In the genomic region with DNA sequence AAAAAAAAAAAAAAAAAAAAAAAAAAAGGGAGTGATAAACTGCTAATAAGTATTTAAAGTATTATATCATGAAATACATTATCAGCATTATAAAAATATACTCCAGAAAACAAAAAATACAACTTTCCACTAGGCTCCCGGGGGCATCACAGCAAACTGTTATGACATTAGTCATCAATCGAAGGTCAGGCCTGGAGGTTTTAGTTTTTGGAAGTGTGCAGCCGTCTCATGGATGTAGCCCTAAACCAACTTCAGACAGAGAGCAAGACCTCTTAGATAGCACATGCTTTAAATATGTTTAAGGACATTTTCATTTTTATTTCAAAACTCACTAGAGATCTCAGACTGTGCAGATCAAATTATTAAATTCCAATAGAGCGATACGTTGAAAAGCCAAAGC, we compare ENCODE assay signal across 13 cellular contexts.
DNase-seq lines count a peak whose midpoint lies in the region; ATAC-seq, FAIRE-seq and TF ChIP-seq lines count a peak whose summit lies in the region.
"Had no signal": no experiment of that assay in that cellular context is flagged by ENCODE, and none has a peak within 500 bp of the region (broad histone marks: within the 10 kb centered on the region; RNA-seq: fewer than 3 reads in every experiment).

No MANE protein-coding gene starts in this region.

- H3K36me3 ChIP-seq in endothelial cell of umbilical vein (ENCODE audit: control insufficient read depth in 2 of 2, extremely low read depth in 1 of 2, insufficient read depth in 2 of 2, low read length in 2 of 2) (no peaks in the 10 kb centered on the region), osteoblast (ENCODE audit: insufficient read depth, low read length) (no peaks in the 10 kb centered on the region)

- ATAC-seq in HG02642 (IDR thresholded peaks at IDR 0.05; ENCODE audit: poor library complexity, unreplicated experiment) (no peak), HG03139 (IDR thresholded peaks at IDR 0.05; ENCODE audit: unreplicated experiment) (no peak)

- H3K9ac ChIP-seq in endothelial cell of umbilical vein (replicated peaks; ENCODE audit: extremely low read depth, insufficient read depth, low read length), result peak overlapping the region; percentile 94
- H3K9ac ChIP-seq: KMS-11 had no signal

- TF ChIP-seq CTCF in NB4 (IDR thresholded peaks at IDR 0.05; ENCODE audit: low read depth, low read length) (no peak), endothelial cell of umbilical vein (IDR thresholded peaks at IDR 0.05; ENCODE audit: extremely low read depth in 1 of 2, insufficient read depth in 1 of 2, low read depth in 1 of 2, low read length in 2 of 2) (no peak), osteoblast (IDR thresholded peaks at IDR 0.05; ENCODE audit: extremely low read depth, low read depth, low read length) (no peak)

- dilution Hi-C loops in endothelial cell of umbilical vein (cut with MboI; ENCODE audit: extremely low pct_ligation_motif_present, low sequenced_read_pairs), result no loop called here

- no peak for TF ChIP-seq POLR2A in NB4 (IDR thresholded peaks at IDR 0.05; ENCODE audit: extremely low read depth, insufficient read length)
- no peak for TF ChIP-seq POLR2A in endothelial cell of umbilical vein (IDR thresholded peaks at IDR 0.05; ENCODE audit: low read depth, low read length)

- no peak for FAIRE-seq in endothelial cell of umbilical vein (lab: Jason Lieb, UNC)
- FAIRE-seq: keratinocyte had no signal

- H3K9me3 ChIP-seq in endothelial cell of umbilical vein (replicated peaks; ENCODE audit: control insufficient read depth, insufficient read depth, low read length) (no peaks in the 10 kb centered on the region), osteoblast (ENCODE audit: low read depth, low read length) (no peaks in the 10 kb centered on the region)
- H3K9me3 ChIP-seq: testis had no signal

- H3K79me2 ChIP-seq in endothelial cell of umbilical vein (ENCODE audit: control insufficient read depth, insufficient read depth, low read length) (peaks cover 15% of the 10 kb centered on the region), osteoblast (ENCODE audit: insufficient read depth, low read length) (peaks cover 5% of the 10 kb centered on the region)

- no peaks in the 10 kb centered on the region for H3K9me1 ChIP-seq in endothelial cell of umbilical vein (replicated peaks; ENCODE audit: control insufficient read depth, extremely low read depth, insufficient read depth, low read length)

- H3K27ac ChIP-seq in endothelial cell of umbilical vein (ENCODE audit: insufficient read depth, low read depth, low read length) (peak overlapping the region; percentile 94), osteoblast (ENCODE audit: low read depth, low read length) (peak overlapping the region; percentile 93)
- H3K27ac ChIP-seq: KMS-11, testis had no signal

- DNase-seq in ELR (ENCODE audit: low read depth) (peak; percentile 48), NB4 (ENCODE audit: low read depth) (peak; percentile 20), endothelial cell of umbilical vein (ENCODE audit: low read depth, low spot score) (peak; percentile 42), osteoblast (ENCODE audit: insufficient read length, low spot score, missing footprints) (peak; percentile 84), DMS79 treated with DMSO at 0.1 percent for 48 hours (lab: John Stamatoyannopoulos, UW) (no peak), DMS153 (lab: John Stamatoyannopoulos, UW) (no peak)
- DNase-seq: activated CD4-positive, alpha-beta T cell treated with anti-CD3 and anti-CD28 coated beads, Interleukin-2, amount 50 U/mL, for 1 hour; cerebellar nuclear complex; testis had no signal

- H2AFZ ChIP-seq in endothelial cell of umbilical vein (ENCODE audit: low read depth, low read length) (no peak overlapping the region), osteoblast (ENCODE audit: low read length) (no peak overlapping the region)

- H3K4me1 ChIP-seq in endothelial cell of umbilical vein (ENCODE audit: control insufficient read depth, extremely low read depth, insufficient read depth, low read length) (peaks cover 33% of the 10 kb centered on the region), osteoblast (ENCODE audit: insufficient read depth, low read length) (peaks cover 28% of the 10 kb centered on the region)

- POLR2A ChIA-PET in endothelial cell of umbilical vein (lab: Charles Lee), result no interaction called here

- H3K4me2 ChIP-seq in endothelial cell of umbilical vein (ENCODE audit: insufficient read depth, low read length) (peak overlapping the region; percentile 83), osteoblast (ENCODE audit: insufficient read depth, low read length) (peak overlapping the region; percentile 81)
- H3K4me2 ChIP-seq: KMS-11 had no signal

- intact Hi-C loops in endothelial cell of umbilical vein (cut with micrococcal nuclease), result no loop called here

- CTCF ChIA-PET in endothelial cell of umbilical vein (lab: Charles Lee), result interaction anchor here (1.2 to 3.1 kb wide), 2 partner anchors 16 to 302 kb away, joined by 4 to 12 read pairs; no protein-coding TSS in a partner anchor

- H4K20me1 ChIP-seq in endothelial cell of umbilical vein (replicated peaks; ENCODE audit: control insufficient read depth, extremely low read depth, insufficient read depth, low read length), result no peaks in the 10 kb centered on the region
- H4K20me1 ChIP-seq in osteoblast (ENCODE audit: insufficient read depth, low read length), result no peaks in the 10 kb centered on the region

- H3K4me3 ChIP-seq in NB4 (ENCODE audit: low read depth, low read length) (no peak overlapping the region), endothelial cell of umbilical vein (replicated peaks in 1 of 3; ENCODE audit: insufficient read depth in 1 of 3, low read depth in 1 of 3, low read length in 3 of 3) (no peak overlapping the region), osteoblast (ENCODE audit: insufficient read depth, low read length) (no peak overlapping the region)
- H3K4me3 ChIP-seq: testis had no signal

- H3K27me3 ChIP-seq in endothelial cell of umbilical vein (ENCODE audit: control insufficient read depth in 2 of 2, insufficient read depth in 2 of 2, low read length in 2 of 2) (no peaks in the 10 kb centered on the region), osteoblast (ENCODE audit: insufficient read depth, low read length) (no peaks in the 10 kb centered on the region)
- H3K27me3 ChIP-seq: testis had no signal

- BruUV-seq in endothelial cell of umbilical vein (replicated peaks; lab: Mats Ljungman, UMichigan), result no TSS peak

TF ChIP-seq in endothelial cell of umbilical vein, 7 proteins besides CTCF, POLR2A, EP300 and RAD21:
- TF ChIP-seq POLR2AphosphoS5 (IDR thresholded peaks at IDR 0.05; ENCODE audit: insufficient read depth, low read depth, low read length), result no peak
- TF ChIP-seq, protein P1, sequence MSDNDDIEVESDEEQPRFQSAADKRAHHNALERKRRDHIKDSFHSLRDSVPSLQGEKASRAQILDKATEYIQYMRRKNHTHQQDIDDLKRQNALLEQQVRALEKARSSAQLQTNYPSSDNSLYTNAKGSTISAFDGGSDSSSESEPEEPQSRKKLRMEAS (IDR thresholded peaks at IDR 0.05; ENCODE audit: insufficient read depth, insufficient read length), result no peak
- TF ChIP-seq EZH2 (IDR thresholded peaks at IDR 0.05; ENCODE audit: borderline replicate concordance, low read depth, low read length, severe bottlenecking), result no peak
- no peak for TF ChIP-seq FOS (IDR thresholded peaks at IDR 0.05; ENCODE audit: borderline replicate concordance, insufficient read depth, low read length)
- TF ChIP-seq JUN (IDR thresholded peaks at IDR 0.05; ENCODE audit: borderline replicate concordance, insufficient read depth, insufficient read length, low read depth), result peak; percentile 26

Comparison
In these comparisons a context has a peak if more than half of its experiments do, and no peak if none do; other contexts are left out.
1. DNase-seq: peak in ELR (single experiment), NB4 (single experiment), endothelial cell of umbilical vein (single experiment) and osteoblast (single experiment); none in DMS79 treated with DMSO at 0.1 percent for 48 hours (single experiment) and DMS153 (single experiment).